17 cellular contexts compared by ENCODE assay signal in genomic region chr15:80840173-80841130, GRCh38.
A peak's percentile ranks its signal among the peaks of the same experiment; 100 is the strongest.
DNase-seq lines count a peak whose midpoint lies in the region; FAIRE-seq and TF ChIP-seq lines count a peak whose summit lies in the region.
"Had no signal": no experiment of that assay in that cellular context is flagged by ENCODE, and none has a peak within 500 bp of the region (broad histone marks: within the 10 kb centered on the region; RNA-seq: fewer than 3 reads in every experiment).

No MANE protein-coding gene starts in this region.

- DNase-seq in Ammon's horn (ENCODE audit: low spot score) (peak; percentile 23), coronary artery (ENCODE audit: low spot score) (no peak), globus pallidus (ENCODE audit: low spot score) (peak; percentile 35), progenitor cell of endocrine pancreas (ENCODE audit: low spot score, unreplicated experiment) (no peak), NCI-H226 (no peak), spleen (no peak), NCI-H748 (lab: John Stamatoyannopoulos, UW; ENCODE audit: unreplicated experiment) (no peak), frontal cortex (ENCODE audit: low spot score in 2 of 2) (no peak)
- DNase-seq: CD4-positive, CD25-positive, alpha-beta regulatory T cell; DMS53; HCEC 1CT; NCI-H1436 treated with DMSO at 0.1 percent for 48 hours; NCI-H2107; NCI-H446; NCI-H748 treated with DMSO at 0.1 percent for 48 hours; SHP77 treated with DMSO at 0.1 percent for 48 hours had no signal

- FAIRE-seq in frontal cortex (lab: Jason Lieb, UNC), result no peak
- FAIRE-seq: A204.1 had no signal

- no peaks in the 10 kb centered on the region for H3K9me3 Mint-ChIP-seq in progenitor cell of endocrine pancreas (ENCODE audit: low read depth)

- no peaks in the 10 kb centered on the region for H3K36me3 Mint-ChIP-seq in progenitor cell of endocrine pancreas (ENCODE audit: insufficient read depth)
- H3K36me3 Mint-ChIP-seq: CD4-positive, CD25-positive, alpha-beta regulatory T cell had no signal

- H3K4me3 Mint-ChIP-seq in progenitor cell of endocrine pancreas (ENCODE audit: low read depth), result no peak overlapping the region
- H3K4me3 Mint-ChIP-seq: CD4-positive, CD25-positive, alpha-beta regulatory T cell had no signal

- TF ChIP-seq POLR2A in spleen (IDR thresholded peaks at IDR 0.05), result no peak

- H3K4me1 ChIP-seq in spleen, result peaks cover 0 to 3% (median 0%) of the 10 kb centered on the region in 6 donors

- no peaks in the 10 kb centered on the region for H3K9me3 ChIP-seq in spleen

- peaks cover 11% of the 10 kb centered on the region for H3K4me1 Mint-ChIP-seq in progenitor cell of endocrine pancreas (ENCODE audit: low read depth)
- H3K4me1 Mint-ChIP-seq: CD4-positive, CD25-positive, alpha-beta regulatory T cell had no signal

- H3K27me3 ChIP-seq in spleen (replicated peaks in 1 of 7), result peaks cover 0 to 7% (median 0%) of the 10 kb centered on the region in 7 donors

- intact Hi-C loops in spleen (cut with DNase I; ENCODE audit: low total_unique reads), result no loop called here

- H3K27ac ChIP-seq in coronary artery (peak overlapping the region in 1 of 2 donors; percentile 55), spleen (no peak overlapping the region)

- 81 to 93% (median 90%) methylated on average over 11 to 23 of the region's 23 CpGs for WGBS in spleen, 5 donors

- H3K36me3 ChIP-seq in spleen, result no peaks in the 10 kb centered on the region

- H3K27me3 Mint-ChIP-seq in progenitor cell of endocrine pancreas, result peaks cover 11% of the 10 kb centered on the region

- H3K4me3 ChIP-seq in coronary artery (peak overlapping the region; percentile 38), spleen (no peak overlapping the region)

- peak overlapping the region; percentile 84 for H3K27ac Mint-ChIP-seq in progenitor cell of endocrine pancreas
- H3K27ac Mint-ChIP-seq: CD4-positive, CD25-positive, alpha-beta regulatory T cell had no signal

- no peak for TF ChIP-seq CTCF in coronary artery (IDR thresholded peaks at IDR 0.05)
- TF ChIP-seq CTCF in progenitor cell of endocrine pancreas (IDR thresholded peaks at IDR 0.05; ENCODE audit: unreplicated experiment), result no peak
- TF ChIP-seq CTCF in spleen (IDR thresholded peaks at IDR 0.05 in 8 of 11, conservative IDR thresholded peaks at IDR 0.05 in 3 of 11), result no peak

Comparison
In these comparisons a context has a peak if more than half of its experiments do, and no peak if none do; other contexts are left out.
1. DNase-seq: peak in Ammon's horn (single experiment) and globus pallidus (single experiment); none in coronary artery (single experiment), progenitor cell of endocrine pancreas (single experiment), NCI-H226 (single experiment), spleen (single experiment), NCI-H748 (single experiment) and frontal cortex (0 of 2).